In genomic region chr19:17450264-17451075, GRCh38 we compare ENCODE assay signal across 10 cellular contexts. TPM values are rescaled to one million over a fixed set of nuclear protein-coding genes. Genes with fewer than 3 reads are reported as not detected.
DNase-seq lines count a peak whose midpoint lies in the region; ATAC-seq lines count a peak whose summit lies in the region.
"Had no signal": no experiment of that assay in that cellular context is flagged by ENCODE, and none has a peak within 500 bp of the region (broad histone marks: within the 10 kb centered on the region; RNA-seq: fewer than 3 reads in every experiment).

No MANE protein-coding gene starts in this region.

- H3K36me3 Mint-ChIP-seq in T-helper 1 cell treated with Interleukin-12 subunit alpha and Interleukin-12 subunit beta and Interleukin-4 antibody, amounts not matched to agents 30 μg/mL and 1 μg/mL, for 36 hours (ENCODE audit: low read depth), result no peaks in the 10 kb centered on the region

- H3K27ac Mint-ChIP-seq in T-helper 1 cell treated with Interleukin-12 subunit alpha and Interleukin-12 subunit beta and Interleukin-4 antibody, amounts not matched to agents 30 μg/mL and 1 μg/mL, for 36 hours, result peak overlapping the region; percentile 42

- peak overlapping the region; percentile 87 for H3K27ac ChIP-seq in epithelial cell of prostate
- H3K27ac ChIP-seq: SJSA1 had no signal

- DNase-seq in activated CD8-positive, alpha-beta memory T cell treated with anti-CD3 and anti-CD28 coated beads for 24 hours, result peak; percentile 62
- no peak for DNase-seq in activated CD8-positive, alpha-beta memory T cell treated with anti-CD3 and anti-CD28 coated beads, Interleukin-2, amount 50 U/mL, for 4 hours
- DNase-seq in epithelial cell of prostate (ENCODE audit: low read depth, low spot score), result peak; percentile 98
- DNase-seq in stimulated activated naive CD8-positive, alpha-beta T cell treated with anti-CD3 and anti-CD28 coated beads, Interleukin-15, Interleukin-2, amounts not matched to agents 100 U/mL and 50 U/mL, for 24 hours, result peak; percentile 46
- no peak for DNase-seq in amniotic stem cell (lab: John Stamatoyannopoulos, UW)
- no peak for DNase-seq in MG63
- DNase-seq: caudate nucleus had no signal

- H3K27me3 Mint-ChIP-seq in T-helper 1 cell treated with Interleukin-12 subunit alpha and Interleukin-12 subunit beta and Interleukin-4 antibody, amounts not matched to agents 30 μg/mL and 1 μg/mL, for 36 hours (ENCODE audit: low read depth), result peaks cover 34% of the 10 kb centered on the region

- H3K9me3 Mint-ChIP-seq in T-helper 1 cell treated with Interleukin-12 subunit alpha and Interleukin-12 subunit beta and Interleukin-4 antibody, amounts not matched to agents 30 μg/mL and 1 μg/mL, for 36 hours, result no peaks in the 10 kb centered on the region

- H3K36me3 ChIP-seq in MG63, result no peaks in the 10 kb centered on the region
- H3K36me3 ChIP-seq: SJSA1 had no signal

- H3K4me1 Mint-ChIP-seq in T-helper 1 cell treated with Interleukin-12 subunit alpha and Interleukin-12 subunit beta and Interleukin-4 antibody, amounts not matched to agents 30 μg/mL and 1 μg/mL, for 36 hours (ENCODE audit: low read depth), result peaks cover 9% of the 10 kb centered on the region

- H3K4me3 ChIP-seq in MG63, result no peak overlapping the region
- H3K4me3 ChIP-seq: SJSA1 had no signal

- peaks cover 47% of the 10 kb centered on the region for H3K27me3 ChIP-seq in MG63

- H3K9me3 ChIP-seq in MG63, result peaks cover 2% of the 10 kb centered on the region

- H3K4me3 Mint-ChIP-seq in T-helper 1 cell treated with Interleukin-12 subunit alpha and Interleukin-12 subunit beta and Interleukin-4 antibody, amounts not matched to agents 30 μg/mL and 1 μg/mL, for 36 hours, result peak overlapping the region; percentile 2

- peak; percentile 70 for ATAC-seq in stimulated activated naive CD8-positive, alpha-beta T cell treated with anti-CD3 and anti-CD28 coated beads, Interleukin-15, Interleukin-2, amounts not matched to agents 100 U/mL and 50 U/mL, for 24 hours
- ATAC-seq in HG02852 (IDR thresholded peaks at IDR 0.05; ENCODE audit: unreplicated experiment), result no peak

RNA-seq across cellular contexts. Expression of gene TMEM221, which starts 2.0 kb away (rescaled TPM):
- total RNA-seq in MG63 (2014; rRNA removed; shearing (Covaris generic); ENCODE audit: low replicate concordance), result not detected in 2 replicates
- total RNA-seq: SJSA1 had no signal

RNA-seq across cellular contexts. Expression of gene NXNL1, which starts 10.3 kb away (rescaled TPM):
- not detected in 2 replicates for total RNA-seq in MG63 (2014; rRNA removed; shearing (Covaris generic); ENCODE audit: low replicate concordance)
- total RNA-seq: SJSA1 had no signal

RNA-seq across cellular contexts. Expression of gene SLC27A1, which starts 19.9 kb away (rescaled TPM):
- total RNA-seq in MG63 (2014; rRNA removed; shearing (Covaris generic); ENCODE audit: low replicate concordance), result 6.3 and 6.5 TPM in 2 replicates

RNA-seq across cellular contexts. Expression of gene MVB12A, which starts 30.6 kb away (rescaled TPM):
- total RNA-seq in MG63 (2014; rRNA removed; shearing (Covaris generic); ENCODE audit: low replicate concordance), result 28.8 and 78.4 TPM in 2 replicates

RNA-seq across cellular contexts. Expression of gene BST2, which starts 45.0 kb away (rescaled TPM):
- 128 and 138 TPM in 2 replicates for total RNA-seq in MG63 (2014; rRNA removed; shearing (Covaris generic); ENCODE audit: low replicate concordance)

Comparison
In these comparisons a context has a peak if more than half of its experiments do, and no peak if none do; other contexts are left out.
1. DNase-seq: peak in activated CD8-positive, alpha-beta memory T cell treated with anti-CD3 and anti-CD28 coated beads for 24 hours (single experiment), epithelial cell of prostate (single experiment) and stimulated activated naive CD8-positive, alpha-beta T cell treated with anti-CD3 and anti-CD28 coated beads, Interleukin-15, Interleukin-2, amounts not matched to agents 100 U/mL and 50 U/mL, for 24 hours (single experiment); none in activated CD8-positive, alpha-beta memory T cell treated with anti-CD3 and anti-CD28 coated beads, Interleukin-2, amount 50 U/mL, for 4 hours (single experiment), amniotic stem cell (single experiment) and MG63 (single experiment).